In the genomic region with DNA sequence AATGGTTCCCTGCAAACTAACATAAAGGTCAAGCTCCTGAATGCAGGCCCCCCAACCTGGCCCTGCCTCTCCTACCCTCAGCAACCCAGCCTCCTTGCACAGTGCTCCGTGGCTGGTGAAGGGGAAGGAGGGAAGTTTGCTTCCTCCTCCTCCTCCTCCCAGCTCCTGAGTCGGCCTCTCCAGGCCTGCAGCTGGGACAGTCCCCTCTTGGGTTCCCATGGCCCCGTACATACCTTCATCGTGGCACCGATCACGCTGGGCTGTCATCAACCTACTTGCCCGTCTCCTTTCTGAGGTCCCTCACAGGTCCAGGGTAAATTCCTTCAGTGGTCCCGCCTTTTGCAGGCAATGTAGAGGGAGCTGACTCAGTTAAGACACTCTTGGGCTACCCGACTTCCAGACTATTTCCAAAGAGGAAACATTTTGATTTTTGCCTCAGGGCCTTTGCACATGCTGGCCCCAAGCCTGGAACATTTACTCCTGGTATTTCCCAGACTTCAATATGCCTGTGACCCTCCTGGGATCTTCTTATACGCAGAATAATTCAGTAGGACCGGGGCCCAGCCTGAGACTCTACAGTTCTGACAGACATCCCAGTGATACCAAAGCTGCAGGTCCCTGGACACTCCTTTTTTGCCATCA, we compare ENCODE assay signal across 23 cellular contexts.
"Had no signal": no experiment of that assay in that cellular context is flagged by ENCODE, and none has a peak within 500 bp of the region (broad histone marks: within the 10 kb centered on the region; RNA-seq: fewer than 3 reads in every experiment).

No MANE protein-coding gene starts in this region.

- H3K27ac Mint-ChIP-seq: activated naive CD8-positive, alpha-beta T cell treated with anti-CD3 and anti-CD28 coated beads, Interleukin-2, amount 10 ng/mL, durations not matched to agents 7 days and 5 days; activated T-cell treated with anti-CD3 and anti-CD28 coated beads, Interleukin-2, amount 50 U/mL, for 24 hours; activated T-helper 2 cell treated with anti-CD3 and anti-CD28 coated beads, Interferon-gamma antibody, Interleukin-2, Interleukin-4, amounts not matched to agents 10 μg/mL and 5 μg/mL and 100 μg/mL, durations not matched to agents 14 hours and 24 hours and 36 hours; progenitor cell of endocrine pancreas had no signal

- DNase-seq: activated CD4-positive, CD25-positive, alpha-beta regulatory T cell; activated CD8-positive, alpha-beta memory T cell treated with anti-CD3 and anti-CD28 coated beads for 24 hours; activated CD8-positive, alpha-beta memory T cell treated with anti-CD3 and anti-CD28 coated beads, Interleukin-2, amount 50 U/mL, for 4 hours; activated naive CD4-positive, alpha-beta T cell; activated naive CD8-positive, alpha-beta T cell treated with anti-CD3 and anti-CD28 coated beads, Interleukin-2, amount 10 ng/mL, durations not matched to agents 7 days and 5 days; activated T-cell treated with anti-CD3 and anti-CD28 coated beads, Interleukin-2, amount 50 U/mL, for 24 hours; amniotic stem cell; cerebellar nuclear complex; heart left ventricle; islet precursor cell; left cardiac atrium; retina; sigmoid colon; stimulated activated CD4-positive, alpha-beta T cell treated with anti-CD3 and anti-CD28 coated beads, Interleukin-4, amount 100 ng/mL, for 1 hour; stimulated activated naive CD4-positive, alpha-beta T cell; upper lobe of right lung had no signal

- H3K9me3 ChIP-seq: breast epithelium, heart left ventricle, sigmoid colon, thoracic aorta, upper lobe of right lung had no signal

- H3K36me3 ChIP-seq: breast epithelium had no signal

- H3K4me1 ChIP-seq: breast epithelium, heart left ventricle, sigmoid colon, upper lobe of right lung had no signal

- ATAC-seq: heart left ventricle, left cardiac atrium, upper lobe of right lung had no signal

- H3K27ac ChIP-seq: breast epithelium, coronary artery, epithelial cell of prostate, heart left ventricle, sigmoid colon, thoracic aorta, upper lobe of right lung had no signal

- H3K9me3 Mint-ChIP-seq: activated naive CD8-positive, alpha-beta T cell treated with anti-CD3 and anti-CD28 coated beads, Interleukin-2, amount 10 ng/mL, durations not matched to agents 7 days and 5 days; activated T-cell treated with anti-CD3 and anti-CD28 coated beads, Interleukin-2, amount 50 U/mL, for 24 hours; activated T-helper 2 cell treated with anti-CD3 and anti-CD28 coated beads, Interferon-gamma antibody, Interleukin-2, Interleukin-4, amounts not matched to agents 10 μg/mL and 5 μg/mL and 100 μg/mL, durations not matched to agents 14 hours and 24 hours and 36 hours had no signal

- H3K27me3 Mint-ChIP-seq: activated naive CD8-positive, alpha-beta T cell treated with anti-CD3 and anti-CD28 coated beads, Interleukin-2, amount 10 ng/mL, durations not matched to agents 7 days and 5 days; activated T-cell treated with anti-CD3 and anti-CD28 coated beads, Interleukin-2, amount 50 U/mL, for 24 hours; progenitor cell of endocrine pancreas had no signal

- H3K4me3 ChIP-seq: breast epithelium, coronary artery, heart left ventricle, sigmoid colon, smooth muscle cell, thoracic aorta, upper lobe of right lung had no signal

- H3K4me3 Mint-ChIP-seq: activated naive CD8-positive, alpha-beta T cell treated with anti-CD3 and anti-CD28 coated beads, Interleukin-2, amount 10 ng/mL, durations not matched to agents 7 days and 5 days; activated T-cell treated with anti-CD3 and anti-CD28 coated beads, Interleukin-2, amount 50 U/mL, for 24 hours had no signal
